1 cellular context compared by ENCODE assay signal in the genomic region with DNA sequence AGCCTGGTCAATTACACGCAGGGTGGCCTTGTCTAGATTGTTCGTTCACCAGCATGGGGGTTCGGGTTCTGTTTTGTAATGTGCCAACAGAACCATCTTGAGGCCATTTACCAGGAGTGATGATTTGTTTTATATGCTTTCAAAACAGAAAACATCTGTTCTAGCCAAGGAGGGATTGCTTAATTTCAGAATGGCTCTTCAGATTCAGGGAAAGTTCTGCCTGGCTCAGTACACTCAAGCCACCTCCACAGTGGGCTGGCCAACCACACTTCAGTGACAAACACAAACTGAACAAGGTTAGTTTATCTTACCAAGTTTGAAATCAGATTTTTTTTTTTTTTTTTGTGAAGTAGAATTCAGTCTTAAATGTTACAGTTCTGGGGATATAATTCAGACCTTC.
TF ChIP-seq lines count a peak whose summit lies in the region.

No MANE protein-coding gene starts in this region.

TF ChIP-seq in HepG2, 621 proteins besides CTCF, POLR2A, EP300 and RAD21:
- TF ChIP-seq ZFP36L1 (CRISPR knock-in tag; IDR thresholded peaks at IDR 0.05): no peak
- no peak for TF ChIP-seq ZNF460 (CRISPR knock-in tag; IDR thresholded peaks at IDR 0.05; ENCODE audit: borderline replicate concordance)
- no peak for TF ChIP-seq SETDB1 (CRISPR knock-in tag; IDR thresholded peaks at IDR 0.05; ENCODE audit: borderline replicate concordance)
- TF ChIP-seq RXRA (CRISPR knock-in tag; IDR thresholded peaks at IDR 0.05): no peak
- no peak for TF ChIP-seq KDM5A (IDR thresholded peaks at IDR 0.05; ENCODE audit: borderline replicate concordance, low read length)
- TF ChIP-seq THAP11 (CRISPR knock-in tag; IDR thresholded peaks at IDR 0.05): no peak
- no peak for TF ChIP-seq SMAD1 (CRISPR knock-in tag; IDR thresholded peaks at IDR 0.05; ENCODE audit: borderline replicate concordance, low read depth)
- TF ChIP-seq, protein P1, sequence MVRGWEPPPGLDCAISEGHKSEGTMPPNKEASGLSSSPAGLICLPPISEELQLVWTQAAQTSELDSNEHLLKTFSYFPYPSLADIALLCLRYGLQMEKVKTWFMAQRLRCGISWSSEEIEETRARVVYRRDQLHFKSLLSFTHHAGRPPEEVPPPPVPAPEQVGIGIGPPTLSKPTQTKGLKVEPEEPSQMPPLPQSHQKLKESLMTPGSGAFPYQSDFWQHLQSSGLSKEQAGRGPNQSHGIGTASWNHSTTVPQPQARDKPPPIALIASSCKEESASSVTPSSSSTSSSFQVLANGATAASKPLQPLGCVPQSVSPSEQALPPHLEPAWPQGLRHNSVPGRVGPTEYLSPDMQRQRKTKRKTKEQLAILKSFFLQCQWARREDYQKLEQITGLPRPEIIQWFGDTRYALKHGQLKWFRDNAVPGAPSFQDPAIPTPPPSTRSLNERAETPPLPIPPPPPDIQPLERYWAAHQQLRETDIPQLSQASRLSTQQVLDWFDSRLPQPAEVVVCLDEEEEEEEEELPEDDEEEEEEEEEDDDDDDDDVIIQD (CRISPR knock-in tag; IDR thresholded peaks at IDR 0.05; ENCODE audit: low read depth): no peak
- no peak for TF ChIP-seq TBX2 (CRISPR knock-in tag; IDR thresholded peaks at IDR 0.05; ENCODE audit: borderline replicate concordance)
- TF ChIP-seq WIZ (CRISPR knock-in tag; IDR thresholded peaks at IDR 0.05): no peak
- TF ChIP-seq, protein P2, sequence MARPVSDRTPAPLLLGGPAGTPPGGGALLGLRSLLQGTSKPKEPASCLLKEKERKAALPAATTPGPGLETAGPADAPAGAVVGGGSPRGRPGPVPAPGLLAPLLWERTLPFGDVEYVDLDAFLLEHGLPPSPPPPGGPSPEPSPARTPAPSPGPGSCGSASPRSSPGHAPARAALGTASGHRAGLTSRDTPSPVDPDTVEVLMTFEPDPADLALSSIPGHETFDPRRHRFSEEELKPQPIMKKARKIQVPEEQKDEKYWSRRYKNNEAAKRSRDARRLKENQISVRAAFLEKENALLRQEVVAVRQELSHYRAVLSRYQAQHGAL (CRISPR knock-in tag; IDR thresholded peaks at IDR 0.05; ENCODE audit: not compliant biosample characterization): no peak
